In the genomic region with DNA sequence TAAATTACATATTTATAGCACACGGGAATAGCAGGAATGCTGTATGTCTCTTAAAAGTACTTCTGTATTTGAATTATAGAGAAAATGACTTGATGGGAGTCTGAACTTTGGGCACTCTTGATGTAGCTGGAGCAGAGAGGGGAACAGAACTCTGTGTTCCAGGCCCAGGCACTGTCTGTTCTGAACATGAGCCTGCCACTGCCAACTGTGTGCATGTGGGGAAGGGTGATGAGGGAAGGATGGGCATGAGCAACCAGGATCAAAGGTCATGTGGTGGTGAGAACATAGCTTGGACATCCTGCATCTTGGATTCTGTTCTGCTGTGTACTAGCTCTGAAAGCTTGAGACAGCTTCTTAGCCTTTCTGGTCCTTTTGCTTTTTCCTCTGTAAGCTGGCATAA, we compare ENCODE assay signal across 1 cellular context.
TF ChIP-seq lines count a peak whose summit lies in the region.

No MANE protein-coding gene starts in this region.

TF ChIP-seq in IMR-90, 13 proteins besides CTCF, POLR2A, EP300 and RAD21:
- TF ChIP-seq, protein P1, sequence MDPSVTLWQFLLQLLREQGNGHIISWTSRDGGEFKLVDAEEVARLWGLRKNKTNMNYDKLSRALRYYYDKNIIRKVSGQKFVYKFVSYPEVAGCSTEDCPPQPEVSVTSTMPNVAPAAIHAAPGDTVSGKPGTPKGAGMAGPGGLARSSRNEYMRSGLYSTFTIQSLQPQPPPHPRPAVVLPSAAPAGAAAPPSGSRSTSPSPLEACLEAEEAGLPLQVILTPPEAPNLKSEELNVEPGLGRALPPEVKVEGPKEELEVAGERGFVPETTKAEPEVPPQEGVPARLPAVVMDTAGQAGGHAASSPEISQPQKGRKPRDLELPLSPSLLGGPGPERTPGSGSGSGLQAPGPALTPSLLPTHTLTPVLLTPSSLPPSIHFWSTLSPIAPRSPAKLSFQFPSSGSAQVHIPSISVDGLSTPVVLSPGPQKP (IDR thresholded peaks at IDR 0.05; ENCODE audit: borderline replicate concordance, low read depth, low read length) = no peak
- TF ChIP-seq FOS (IDR thresholded peaks at IDR 0.05; ENCODE audit: low read depth, low read length) (no peak), BHLHE40 (IDR thresholded peaks at IDR 0.05; ENCODE audit: low read depth, low read length) (no peak), MAZ (IDR thresholded peaks at IDR 0.05; ENCODE audit: borderline replicate concordance, low read depth, low read length) (no peak), NFE2L2 (IDR thresholded peaks at IDR 0.05; ENCODE audit: low read depth, low read length) (no peak), RCOR1 (IDR thresholded peaks at IDR 0.05; ENCODE audit: insufficient replicate concordance, low read length) (no peak), MAFK (IDR thresholded peaks at IDR 0.05; ENCODE audit: low read depth, low read length) (no peak), CEBPB (IDR thresholded peaks at IDR 0.05; ENCODE audit: low read depth, low read length) (no peak), SMC3 (IDR thresholded peaks at IDR 0.05; ENCODE audit: low read depth, low read length) (no peak), CHD1 (IDR thresholded peaks at IDR 0.05; ENCODE audit: low read depth, low read length) (no peak), RFX5 (IDR thresholded peaks at IDR 0.05; ENCODE audit: low read depth, low read length) (no peak), MXI1 (IDR thresholded peaks at IDR 0.05; ENCODE audit: borderline replicate concordance, low read depth, low read length) (no peak)
- TF ChIP-seq, protein P2, sequence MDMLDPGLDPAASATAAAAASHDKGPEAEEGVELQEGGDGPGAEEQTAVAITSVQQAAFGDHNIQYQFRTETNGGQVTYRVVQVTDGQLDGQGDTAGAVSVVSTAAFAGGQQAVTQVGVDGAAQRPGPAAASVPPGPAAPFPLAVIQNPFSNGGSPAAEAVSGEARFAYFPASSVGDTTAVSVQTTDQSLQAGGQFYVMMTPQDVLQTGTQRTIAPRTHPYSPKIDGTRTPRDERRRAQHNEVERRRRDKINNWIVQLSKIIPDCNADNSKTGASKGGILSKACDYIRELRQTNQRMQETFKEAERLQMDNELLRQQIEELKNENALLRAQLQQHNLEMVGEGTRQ (IDR thresholded peaks at IDR 0.05; ENCODE audit: low read depth, low read length) = no peak
